17 cellular contexts compared by ENCODE assay signal in the genomic region with DNA sequence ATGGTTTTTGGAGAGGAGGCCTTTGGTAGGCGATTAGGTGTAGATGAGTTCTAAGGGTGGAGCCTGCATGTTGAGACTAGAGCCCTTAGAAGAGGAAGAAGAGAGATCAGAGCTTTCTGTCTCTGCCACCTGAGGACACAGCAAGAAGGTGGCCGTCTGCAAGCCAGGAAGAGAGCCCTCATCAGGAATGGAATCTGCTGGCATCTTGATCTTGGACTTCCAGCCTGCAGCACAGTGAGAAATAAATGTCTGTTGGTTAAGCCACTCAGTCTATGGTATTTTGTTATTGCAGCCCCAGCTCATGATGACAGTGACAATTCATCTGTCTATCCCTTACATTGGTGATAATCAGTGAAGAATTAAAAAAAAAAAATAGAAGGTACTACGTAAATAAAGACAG.
"Had no signal": no experiment of that assay in that cellular context is flagged by ENCODE, and none has a peak within 500 bp of the region (broad histone marks: within the 10 kb centered on the region; RNA-seq: fewer than 3 reads in every experiment).

No MANE protein-coding gene starts in this region.

- H3K27ac ChIP-seq: colonic mucosa, hepatocyte, neutrophil, ovary, right atrium auricular region, sigmoid colon had no signal

- H3K4me2 ChIP-seq: hepatocyte had no signal

- H3K27me3 Mint-ChIP-seq: stimulated activated memory B cell treated with anti-CD40 and anti-IgM and Interleukin-4, amounts not matched to agents 10 μg/mL and 1 μg/mL and 100 μg/mL, for 72 hours had no signal

- H3K27ac Mint-ChIP-seq: stimulated activated memory B cell treated with anti-CD40 and anti-IgM and Interleukin-4, amounts not matched to agents 10 μg/mL and 1 μg/mL and 100 μg/mL, for 72 hours; stimulated activated naive CD8-positive, alpha-beta T cell treated with anti-CD3 and anti-CD28 coated beads, Interleukin-15, Interleukin-2, amounts not matched to agents 100 ng/mL and 50 ng/mL, for 24 hours had no signal

- H3K9me3 Mint-ChIP-seq: naive thymus-derived CD4-positive, alpha-beta T cell; stimulated activated memory B cell treated with anti-CD40 and anti-IgM and Interleukin-4, amounts not matched to agents 10 μg/mL and 1 μg/mL and 100 μg/mL, for 72 hours; stimulated activated naive CD8-positive, alpha-beta T cell treated with anti-CD3 and anti-CD28 coated beads, Interleukin-15, Interleukin-2, amounts not matched to agents 100 ng/mL and 50 ng/mL, for 24 hours had no signal

- H2AFZ ChIP-seq: hepatocyte had no signal

- H3K36me3 Mint-ChIP-seq: naive thymus-derived CD4-positive, alpha-beta T cell; stimulated activated memory B cell treated with anti-CD40 and anti-IgM and Interleukin-4, amounts not matched to agents 10 μg/mL and 1 μg/mL and 100 μg/mL, for 72 hours had no signal

- DNase-seq: cerebellar nuclear complex; colonic mucosa; dermis blood vessel endothelial cell; erythroblast; head of caudate nucleus; kidney; left colon; naive thymus-derived CD4-positive, alpha-beta T cell; ovary; sigmoid colon; stimulated activated CD4-positive, alpha-beta T cell treated with anti-CD3 and anti-CD28 coated beads, Interleukin-4, amount 100 ng/mL, for 24 hours had no signal

- H3K4me3 Mint-ChIP-seq: naive thymus-derived CD4-positive, alpha-beta T cell; stimulated activated memory B cell treated with anti-CD40 and anti-IgM and Interleukin-4, amounts not matched to agents 10 μg/mL and 1 μg/mL and 100 μg/mL, for 72 hours; stimulated activated naive CD8-positive, alpha-beta T cell treated with anti-CD3 and anti-CD28 coated beads, Interleukin-15, Interleukin-2, amounts not matched to agents 100 ng/mL and 50 ng/mL, for 24 hours had no signal

- H3K27me3 ChIP-seq: colonic mucosa, hepatocyte, ovary, right atrium auricular region, sigmoid colon, tibial nerve had no signal

- ATAC-seq: left colon; naive thymus-derived CD4-positive, alpha-beta T cell; stimulated activated memory B cell treated with anti-CD40 and anti-IgM and Interleukin-4, amounts not matched to agents 10 μg/mL and 1 μg/mL and 100 μg/mL, for 72 hours had no signal

- H3K4me3 ChIP-seq: colonic mucosa, hepatocyte, ovary, right atrium auricular region, sigmoid colon, tibial nerve had no signal

- H3K36me3 ChIP-seq: colonic mucosa, neutrophil, ovary, right atrium auricular region, sigmoid colon, tibial nerve had no signal

- H3K9me3 ChIP-seq: colonic mucosa, neutrophil, ovary, right atrium auricular region, sigmoid colon, tibial nerve had no signal

- H3K4me1 ChIP-seq: colonic mucosa, right atrium auricular region, sigmoid colon had no signal

- H3K79me2 ChIP-seq: hepatocyte had no signal
